ENCODE assay signal across 8 cellular contexts in genomic region chr12:93025145-93026103, GRCh38.
DNase-seq lines count a peak whose midpoint lies in the region; ATAC-seq, FAIRE-seq and TF ChIP-seq lines count a peak whose summit lies in the region.

No MANE protein-coding gene starts in this region.

- H3K9me3 Mint-ChIP-seq in GM23338, result no peaks in the 10 kb centered on the region

- H3K36me3 Mint-ChIP-seq in GM23338 (ENCODE audit: low read depth), result no peaks in the 10 kb centered on the region

- ATAC-seq in GM23338 (peak; percentile 73), HepG2 (peak; percentile 58), HG02938 (IDR thresholded peaks at IDR 0.05; ENCODE audit: unreplicated experiment) (no peak), GM21825 (IDR thresholded peaks at IDR 0.05; ENCODE audit: unreplicated experiment) (no peak)

- no peak overlapping the region for H3K9ac ChIP-seq in HepG2 (ENCODE audit: insufficient read depth, low read depth, low read length)

- no peak for TF ChIP-seq POLR2A in HepG2 (IDR thresholded peaks at IDR 0.05; ENCODE audit: insufficient read depth in 1 of 2, low read depth in 2 of 2, low read length in 2 of 2)

- BruUV-seq in HepG2 (replicated peaks; lab: Mats Ljungman, UMichigan), result no TSS peak

- no peaks in the 10 kb centered on the region for H3K9me2 ChIP-seq in GM23338 (ENCODE audit: insufficient read depth)

- H2AFZ ChIP-seq in GM23338 (no peak overlapping the region), HepG2 (ENCODE audit: low read length) (no peak overlapping the region)

- H3K4me2 ChIP-seq in GM23338, result no peak overlapping the region
- H3K4me2 ChIP-seq in HepG2 (ENCODE audit: low read depth, low read length), result no peak overlapping the region

- in situ Hi-C loops in astrocyte of the cerebellum (cut with HindIII; ENCODE audit: low sequenced_read_pairs), result no loop called here
- in situ Hi-C loops in HepG2 (cut with HindIII; ENCODE audit: extremely low pct_ligation_motif_present, low pct_unique_long_range_greater_than_20kb), result loop anchor here (5.0 kb wide), 1 partner anchor 102 kb away; no protein-coding TSS in a partner anchor

- H3K27me3 Mint-ChIP-seq in GM23338 (ENCODE audit: insufficient read depth, low read depth, poor library complexity), result peaks cover 1% of the 10 kb centered on the region

- FAIRE-seq in HepG2 (lab: Jason Lieb, UNC), result peak; percentile 21

- TF ChIP-seq EP300 in HepG2 (IDR thresholded peaks at IDR 0.05; ENCODE audit: low read depth in 2 of 2, low read length in 2 of 2), result peak in 1 of 2 experiments; percentile 9; a peak in 1 of 4 replicates
- no peak for TF ChIP-seq EP300 in HepG2 (CRISPR knock-in tag; IDR thresholded peaks at IDR 0.05; ENCODE audit: borderline replicate concordance)

- H3K79me2 ChIP-seq in GM23338 (replicated peaks; ENCODE audit: insufficient read depth), result no peaks in the 10 kb centered on the region
- H3K79me2 ChIP-seq in HepG2 (ENCODE audit: insufficient read depth, low read length), result no peaks in the 10 kb centered on the region

- 96% methylated on average over 6 of the region's 6 CpGs for WGBS in HepG2 (ENCODE audit: low lambda C conversion rate)

- H3K9me3 ChIP-seq in HepG2 (ENCODE audit: low read length), result no peaks in the 10 kb centered on the region

- peaks cover 2% of the 10 kb centered on the region; the same call in 2 of the 3 replicates for H3K4me1 Mint-ChIP-seq in GM23338

- no peak overlapping the region for H3K27ac Mint-ChIP-seq in GM23338

- H3K36me3 ChIP-seq in GM23338 (ENCODE audit: insufficient read depth) (no peaks in the 10 kb centered on the region), HepG2 (replicated peaks in 1 of 2; ENCODE audit: control insufficient read depth in 1 of 2, insufficient read depth in 2 of 2, low read length in 2 of 2) (no peaks in the 10 kb centered on the region)

- DNase-seq in GM04503 (ENCODE audit: low read depth) (peak; percentile 31), GM23338 (ENCODE audit: low spot score) (peak; percentile 69), NCI-H2081 (lab: John Stamatoyannopoulos, UW) (peak; percentile 2 to 46), astrocyte of the cerebellum (ENCODE audit: low read depth) (peak; percentile 61), HepG2 (ENCODE audit: low spot score) (no peak)
- no peak for DNase-seq in stimulated activated CD4-positive, alpha-beta T cell treated with anti-CD3 and anti-CD28 coated beads, Interleukin-12 subunit alpha, Interleukin-12 subunit beta, amount 100 ng/mL, for 4 hours

- H3K27ac ChIP-seq in GM23338 (ENCODE audit: low read depth) (no peak overlapping the region), HepG2 (ENCODE audit: extremely low read length, insufficient read depth, low read length) (no peak overlapping the region)

- CTCF ChIA-PET in HepG2 (lab: Yijun Ruan, JAX; ENCODE audit: low intra/inter-chr PET ratio, low total read pairs), result interaction anchor here (0.6 to 1.6 kb wide), 3 partner anchors 73 to 371 kb away, joined by 3 to 6 read pairs (median 3); no protein-coding TSS in a partner anchor

- H3K4me3 Mint-ChIP-seq in GM23338, result no peak overlapping the region

- POLR2A ChIA-PET in HepG2 (lab: Yijun Ruan, JAX), result no interaction called here

- intact Hi-C loops in HepG2 (cut with micrococcal nuclease; ENCODE audit: unreplicated experiment), result loop anchor here (2.0 kb wide), 1 partner anchor 371 kb away; no protein-coding TSS in a partner anchor

- H3K4me1 ChIP-seq in GM23338 (ENCODE audit: insufficient read depth) (peaks cover 8% of the 10 kb centered on the region; the same call in 1 of the 2 replicates), HepG2 (ENCODE audit: insufficient read depth, low read length) (peaks cover 54% of the 10 kb centered on the region)

- H3K27me3 ChIP-seq in GM23338 (ENCODE audit: insufficient read depth) (no peaks in the 10 kb centered on the region), HepG2 (ENCODE audit: control insufficient read depth in 1 of 2, insufficient read depth in 2 of 2, low read length in 2 of 2) (no peaks in the 10 kb centered on the region)

- H3K4me3 ChIP-seq in GM23338 (no peak overlapping the region), astrocyte of the cerebellum (ENCODE audit: low read depth, low read length) (no peak overlapping the region), HepG2 (replicated peaks in 1 of 3; ENCODE audit: insufficient read depth in 1 of 3, low read depth in 2 of 3, low read length in 3 of 3) (no peak overlapping the region)

- H4K20me1 ChIP-seq in GM23338 (replicated peaks; ENCODE audit: insufficient read depth) (no peaks in the 10 kb centered on the region), HepG2 (ENCODE audit: insufficient read depth, low read length) (no peaks in the 10 kb centered on the region)

- peak; percentile 73 to 84 for TF ChIP-seq CTCF in GM23338 (conservative IDR thresholded peaks at IDR 0.05; ENCODE audit: low read depth in 2 of 2)
- TF ChIP-seq CTCF in astrocyte of the cerebellum (IDR thresholded peaks at IDR 0.05; ENCODE audit: low read depth, low read length, missing control alignments), result peak; percentile 51
- peak; percentile 76 for TF ChIP-seq CTCF in HepG2 (CRISPR knock-in tag; IDR thresholded peaks at IDR 0.05)

- H3F3A ChIP-seq in GM23338 (replicated peaks; ENCODE audit: low read depth), result no peaks in the 10 kb centered on the region

- TF ChIP-seq RAD21 in HepG2 (CRISPR knock-in tag; IDR thresholded peaks at IDR 0.05), result peak; percentile 72

TF ChIP-seq in GM23338, 12 proteins besides CTCF, POLR2A, EP300 and RAD21:
- TF ChIP-seq STAT1 (IDR thresholded peaks at IDR 0.05; ENCODE audit: unreplicated experiment) (no peak), POLR2AphosphoS5 (IDR thresholded peaks at IDR 0.05; ENCODE audit: low read depth) (no peak), ZNF331 (CRISPR knock-in tag; IDR thresholded peaks at IDR 0.05; ENCODE audit: low read depth) (no peak), JUNB (IDR thresholded peaks at IDR 0.05; ENCODE audit: unreplicated experiment) (no peak), EZH2 (IDR thresholded peaks at IDR 0.05; ENCODE audit: low read depth, unreplicated experiment) (no peak)
- TF ChIP-seq, protein P1, sequence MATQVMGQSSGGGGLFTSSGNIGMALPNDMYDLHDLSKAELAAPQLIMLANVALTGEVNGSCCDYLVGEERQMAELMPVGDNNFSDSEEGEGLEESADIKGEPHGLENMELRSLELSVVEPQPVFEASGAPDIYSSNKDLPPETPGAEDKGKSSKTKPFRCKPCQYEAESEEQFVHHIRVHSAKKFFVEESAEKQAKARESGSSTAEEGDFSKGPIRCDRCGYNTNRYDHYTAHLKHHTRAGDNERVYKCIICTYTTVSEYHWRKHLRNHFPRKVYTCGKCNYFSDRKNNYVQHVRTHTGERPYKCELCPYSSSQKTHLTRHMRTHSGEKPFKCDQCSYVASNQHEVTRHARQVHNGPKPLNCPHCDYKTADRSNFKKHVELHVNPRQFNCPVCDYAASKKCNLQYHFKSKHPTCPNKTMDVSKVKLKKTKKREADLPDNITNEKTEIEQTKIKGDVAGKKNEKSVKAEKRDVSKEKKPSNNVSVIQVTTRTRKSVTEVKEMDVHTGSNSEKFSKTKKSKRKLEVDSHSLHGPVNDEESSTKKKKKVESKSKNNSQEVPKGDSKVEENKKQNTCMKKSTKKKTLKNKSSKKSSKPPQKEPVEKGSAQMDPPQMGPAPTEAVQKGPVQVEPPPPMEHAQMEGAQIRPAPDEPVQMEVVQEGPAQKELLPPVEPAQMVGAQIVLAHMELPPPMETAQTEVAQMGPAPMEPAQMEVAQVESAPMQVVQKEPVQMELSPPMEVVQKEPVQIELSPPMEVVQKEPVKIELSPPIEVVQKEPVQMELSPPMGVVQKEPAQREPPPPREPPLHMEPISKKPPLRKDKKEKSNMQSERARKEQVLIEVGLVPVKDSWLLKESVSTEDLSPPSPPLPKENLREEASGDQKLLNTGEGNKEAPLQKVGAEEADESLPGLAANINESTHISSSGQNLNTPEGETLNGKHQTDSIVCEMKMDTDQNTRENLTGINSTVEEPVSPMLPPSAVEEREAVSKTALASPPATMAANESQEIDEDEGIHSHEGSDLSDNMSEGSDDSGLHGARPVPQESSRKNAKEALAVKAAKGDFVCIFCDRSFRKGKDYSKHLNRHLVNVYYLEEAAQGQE (IDR thresholded peaks at IDR 0.05; ENCODE audit: unreplicated experiment), result no peak

TF ChIP-seq in HepG2, 621 proteins besides CTCF, POLR2A, EP300 and RAD21 (continues in another document):
- TF ChIP-seq ZNF644 (CRISPR knock-in tag; IDR thresholded peaks at IDR 0.05; ENCODE audit: low read depth), result peak; percentile 56; the same call in 1 of the 2 replicates
- TF ChIP-seq NFIB (CRISPR knock-in tag; IDR thresholded peaks at IDR 0.05; ENCODE audit: borderline replicate concordance), result no peak
- no peak for TF ChIP-seq SOX6 (IDR thresholded peaks at IDR 0.05)
- TF ChIP-seq SOX6 (CRISPR knock-in tag; IDR thresholded peaks at IDR 0.05), result peak; percentile 24; the same call in 1 of the 2 replicates
- no peak for TF ChIP-seq GPN1 (CRISPR knock-in tag; IDR thresholded peaks at IDR 0.05; ENCODE audit: borderline replicate concordance)
- TF ChIP-seq KLF16 (CRISPR knock-in tag; IDR thresholded peaks at IDR 0.05), result no peak
- TF ChIP-seq HMGXB4 (CRISPR knock-in tag; IDR thresholded peaks at IDR 0.05; ENCODE audit: borderline replicate concordance in 1 of 2, low read depth in 1 of 2), result 0 out of 4 replicates have a peak, but pooled peaks of 1 of the 2 experiments have one; percentile 45
- peak; percentile 26; the same call in 1 of the 2 replicates for TF ChIP-seq ZMYM4 (CRISPR knock-in tag; IDR thresholded peaks at IDR 0.05)

Comparison
In these comparisons a context has a peak if more than half of its experiments do, and no peak if none do; other contexts are left out.
1. DNase-seq: peak in GM04503 (single experiment), GM23338 (single experiment), NCI-H2081 (2 of 2) and astrocyte of the cerebellum (single experiment); none in HepG2 (single experiment) and stimulated activated CD4-positive, alpha-beta T cell treated with anti-CD3 and anti-CD28 coated beads, Interleukin-12 subunit alpha, Interleukin-12 subunit beta, amount 100 ng/mL, for 4 hours (single experiment).
2. ATAC-seq: peak in GM23338 (single experiment) and HepG2 (single experiment); none in HG02938 (single experiment) and GM21825 (single experiment).
3. Peak in every context shown above with its lines, with median percentiles within 50 percentile points of each other: CTCF ChIP-seq.